ENCODE assay signal across 11 cellular contexts in genomic region chr11:102620858-102621561, GRCh38. TPM values are rescaled to one million over a fixed set of nuclear protein-coding genes. Genes with fewer than 3 reads are reported as not detected.
DNase-seq lines count a peak whose midpoint lies in the region; ATAC-seq and TF ChIP-seq lines count a peak whose summit lies in the region.
"Had no signal": no experiment of that assay in that cellular context is flagged by ENCODE, and none has a peak within 500 bp of the region (broad histone marks: within the 10 kb centered on the region; RNA-seq: fewer than 3 reads in every experiment).

No MANE protein-coding gene starts in this region.

- intact Hi-C loops in mammary epithelial cell (cut with micrococcal nuclease): no loop called here

- DNase-seq in SK-N-SH (no peak), mammary epithelial cell (no peak), stromal cell of bone marrow (ENCODE audit: low read depth) (peak; percentile 47), NCI-H2196 (lab: John Stamatoyannopoulos, UW; ENCODE audit: unreplicated experiment) (no peak), AG08395 (ENCODE audit: low spot score) (no peak)
- no peak for DNase-seq in activated T-cell treated with anti-CD3 and anti-CD28 coated beads, Interleukin-2, amount 50 U/mL, for 72 hours
- DNase-seq: cortex of kidney, NCI-H1694 had no signal

- TF ChIP-seq CTCF in SK-N-SH (IDR thresholded peaks at IDR 0.05): no peak
- TF ChIP-seq CTCF in mammary epithelial cell (conservative IDR thresholded peaks at IDR 0.05 in 1 of 2, IDR thresholded peaks at IDR 0.05 in 1 of 2; ENCODE audit: extremely low read depth in 1 of 2, insufficient read depth in 1 of 2, low read depth in 1 of 2, low read length in 2 of 2): no peak

- CTCF ChIA-PET in SK-N-SH (lab: Yijun Ruan, JAX): no interaction called here
- CTCF ChIA-PET in mammary epithelial cell (lab: Charles Lee; ENCODE audit: low non-redundant PET): no interaction called here

- ATAC-seq in SK-N-SH treated with all-trans-retinoic acid at 6 μM for 48 hours (no peak), HG03175 (IDR thresholded peaks at IDR 0.05; ENCODE audit: unreplicated experiment) (peak; percentile 70)
- no peak for ATAC-seq in activated T-cell treated with anti-CD3 and anti-CD28 coated beads, Interleukin-2, amount 50 U/mL, for 72 hours (replicated peaks in 1 of 2)
- ATAC-seq: left lobe of liver had no signal

- no peak overlapping the region for H3K4me3 ChIP-seq in SK-N-SH (ENCODE audit: low read depth in 2 of 2, low read length in 1 of 2)
- no peak overlapping the region for H3K4me3 ChIP-seq in mammary epithelial cell (replicated peaks in 1 of 3; ENCODE audit: insufficient read depth in 1 of 3, low read depth in 2 of 3, low read length in 3 of 3)

- H3K4me1 Mint-ChIP-seq in activated T-cell treated with anti-CD3 and anti-CD28 coated beads, Interleukin-2, amount 50 U/mL, for 72 hours (ENCODE audit: low read depth): peaks cover 5% of the 10 kb centered on the region

- no peak overlapping the region for H3K27ac Mint-ChIP-seq in activated T-cell treated with anti-CD3 and anti-CD28 coated beads, Interleukin-2, amount 50 U/mL, for 72 hours

- no peak for TF ChIP-seq RAD21 in SK-N-SH (IDR thresholded peaks at IDR 0.05; ENCODE audit: low read length)

- H2AFZ ChIP-seq in SK-N-SH (ENCODE audit: low read depth): peak overlapping the region; percentile 20; the same call in 1 of the 2 replicates
- H2AFZ ChIP-seq in mammary epithelial cell (ENCODE audit: low read depth, low read length): peak overlapping the region; percentile 58

- H3K36me3 Mint-ChIP-seq in activated T-cell treated with anti-CD3 and anti-CD28 coated beads, Interleukin-2, amount 50 U/mL, for 72 hours (ENCODE audit: insufficient read depth in 2 of 2): no peaks in the 10 kb centered on the region

- H4K20me1 ChIP-seq in SK-N-SH (ENCODE audit: insufficient read depth) (no peaks in the 10 kb centered on the region), mammary epithelial cell (ENCODE audit: insufficient read depth, low read length) (no peaks in the 10 kb centered on the region)

- no TSS peak for BruUV-seq in mammary epithelial cell (replicated peaks; lab: Mats Ljungman, UMichigan)

- H3K9me3 Mint-ChIP-seq in activated T-cell treated with anti-CD3 and anti-CD28 coated beads, Interleukin-2, amount 50 U/mL, for 72 hours: no peaks in the 10 kb centered on the region

- H3K27me3 Mint-ChIP-seq in activated T-cell treated with anti-CD3 and anti-CD28 coated beads, Interleukin-2, amount 50 U/mL, for 72 hours (ENCODE audit: low read depth): peaks cover 11% of the 10 kb centered on the region

- H3K9me3 ChIP-seq in SK-N-SH (no peaks in the 10 kb centered on the region), mammary epithelial cell (replicated peaks; ENCODE audit: insufficient read depth, low read length) (no peaks in the 10 kb centered on the region)

- TF ChIP-seq EP300 in SK-N-SH (IDR thresholded peaks at IDR 0.05; ENCODE audit: borderline replicate concordance in 1 of 2, low read depth in 1 of 2, low read length in 1 of 2): no peak

- no peaks in the 10 kb centered on the region for H3K36me3 ChIP-seq in SK-N-SH (replicated peaks in 1 of 2; ENCODE audit: control insufficient read depth in 1 of 2, insufficient read depth in 2 of 2, low read length in 1 of 2)
- no peaks in the 10 kb centered on the region for H3K36me3 ChIP-seq in mammary epithelial cell (ENCODE audit: insufficient read depth, low read length)

- in situ Hi-C loops in mammary epithelial cell (cut with MboI; ENCODE audit: low sequenced_read_pairs in 2 of 2): loop anchor here (25.0 kb wide), 1 partner anchor 234 kb away; no protein-coding TSS in a partner anchor

- POLR2A ChIA-PET in SK-N-SH (lab: Yijun Ruan, JAX): no interaction called here

- no peak overlapping the region for H3K4me2 ChIP-seq in SK-N-SH
- H3K4me2 ChIP-seq in mammary epithelial cell (ENCODE audit: insufficient read depth, low read depth, low read length): no peak overlapping the region

- H3K79me2 ChIP-seq in SK-N-SH (ENCODE audit: insufficient read depth) (no peaks in the 10 kb centered on the region), mammary epithelial cell (ENCODE audit: insufficient read depth, low read length) (no peaks in the 10 kb centered on the region)

- H3K9me2 ChIP-seq in SK-N-SH: no peaks in the 10 kb centered on the region

- no peak overlapping the region for H3K27ac ChIP-seq in SK-N-SH (ENCODE audit: low read depth in 2 of 2, low read length in 1 of 2)
- H3K27ac ChIP-seq in mammary epithelial cell (ENCODE audit: insufficient read depth, low read depth, low read length): no peak overlapping the region

- no peaks in the 10 kb centered on the region for H3K4me1 ChIP-seq in SK-N-SH (ENCODE audit: control insufficient read depth in 1 of 2, insufficient read depth in 2 of 2, low read depth in 1 of 2, low read length in 1 of 2)
- H3K4me1 ChIP-seq in mammary epithelial cell (ENCODE audit: insufficient read depth, low read length): no peaks in the 10 kb centered on the region

- H3K27me3 ChIP-seq in SK-N-SH (ENCODE audit: insufficient read depth): no peaks in the 10 kb centered on the region
- H3K27me3 ChIP-seq in mammary epithelial cell (ENCODE audit: insufficient read depth, low read length): no peaks in the 10 kb centered on the region

- dilution Hi-C loops in mammary epithelial cell (cut with HindIII; ENCODE audit: low sequenced_read_pairs): no loop called here

- H3K9ac ChIP-seq in SK-N-SH (no peak overlapping the region), mammary epithelial cell (ENCODE audit: insufficient read depth, low read length) (no peak overlapping the region)

- no peak overlapping the region for H3K4me3 Mint-ChIP-seq in activated T-cell treated with anti-CD3 and anti-CD28 coated beads, Interleukin-2, amount 50 U/mL, for 72 hours

- peaks cover 11% of the 10 kb centered on the region for H3F3A ChIP-seq in SK-N-SH (replicated peaks; ENCODE audit: insufficient read depth)

- 77% methylated on average over 12 of the region's 12 CpGs for whole genome bisulfite sequencing in SK-N-SH (ENCODE audit: low lambda C conversion rate)
- 84% methylated on average over 9 of the region's 12 CpGs for WGBS in mammary epithelial cell (ENCODE audit: low coverage, missing lambda C conversion rate)

TF ChIP-seq in SK-N-SH, 30 proteins besides CTCF, POLR2A, EP300 and RAD21 (continues in another document):
- TF ChIP-seq POLR2AphosphoS5 (IDR thresholded peaks at IDR 0.05; ENCODE audit: low read depth, low read length): no peak
- TF ChIP-seq TAF1 (IDR thresholded peaks at IDR 0.05; ENCODE audit: borderline replicate concordance, low read depth, low read length): no peak
- no peak for TF ChIP-seq EZH2phosphoT487 (IDR thresholded peaks at IDR 0.05; ENCODE audit: borderline replicate concordance, low read depth)
- TF ChIP-seq RXRA (IDR thresholded peaks at IDR 0.05; ENCODE audit: borderline replicate concordance, low read depth): no peak
- no peak for TF ChIP-seq GATA2 (CRISPR knock-in tag; IDR thresholded peaks at IDR 0.05)
- TF ChIP-seq TEAD4 (IDR thresholded peaks at IDR 0.05; ENCODE audit: borderline replicate concordance, insufficient read depth): no peak
- TF ChIP-seq PBX3 (IDR thresholded peaks at IDR 0.05): no peak
- TF ChIP-seq NRF1 (IDR thresholded peaks at IDR 0.05; ENCODE audit: low read depth, low read length): no peak
- TF ChIP-seq ELF1 (IDR thresholded peaks at IDR 0.05): no peak
- TF ChIP-seq CHD2 (IDR thresholded peaks at IDR 0.05; ENCODE audit: low read length, partially characterized antibody): no peak

TF ChIP-seq in SK-N-SH treated with all-trans-retinoic acid at 6 μM for 48 hours, 23 proteins besides CTCF, POLR2A, EP300 and RAD21 (continues in another document):
- no peak for TF ChIP-seq RARB (CRISPR knock-in tag; IDR thresholded peaks at IDR 0.05)
- TF ChIP-seq ZNF565 (CRISPR knock-in tag; conservative IDR thresholded peaks at IDR 0.05; ENCODE audit: low read depth): no peak
- TF ChIP-seq TOX (CRISPR knock-in tag; IDR thresholded peaks at IDR 0.05; ENCODE audit: borderline replicate concordance): no peak
- no peak for TF ChIP-seq ARNTL (CRISPR knock-in tag; IDR thresholded peaks at IDR 0.05; ENCODE audit: borderline replicate concordance, low read depth)
- no peak for TF ChIP-seq CSDC2 (CRISPR knock-in tag; IDR thresholded peaks at IDR 0.05)
- TF ChIP-seq GLIS3 (CRISPR knock-in tag; IDR thresholded peaks at IDR 0.05): no peak
- TF ChIP-seq ZFP30 (CRISPR knock-in tag; IDR thresholded peaks at IDR 0.05): no peak
- TF ChIP-seq POU6F1 (CRISPR knock-in tag; IDR thresholded peaks at IDR 0.05; ENCODE audit: borderline replicate concordance, low read depth): no peak
- no peak for TF ChIP-seq ISL1 (CRISPR knock-in tag; IDR thresholded peaks at IDR 0.05)
- no peak for TF ChIP-seq SNAI2 (CRISPR knock-in tag; IDR thresholded peaks at IDR 0.05)
- TF ChIP-seq TCF4 (CRISPR knock-in tag; IDR thresholded peaks at IDR 0.05; ENCODE audit: borderline replicate concordance): no peak

RNA-seq across cellular contexts. Expression of gene MMP20, which starts 4.1 kb away (rescaled TPM):
- polyA plus RNA-seq in SK-N-SH (2012; rRNA removed) (not detected in 2 replicates), mammary epithelial cell (not detected)
- polyA plus RNA-seq in SK-N-SH (2012; cell fraction: cytosol; rRNA removed): not detected in 2 replicates
- polyA plus RNA-seq in SK-N-SH (2012; cell fraction: nucleus; rRNA removed): not detected in 2 replicates
- total RNA-seq in mammary epithelial cell: not detected
- polyA minus RNA-seq in mammary epithelial cell: not detected
- not detected for total RNA-seq in activated T-cell treated with anti-CD3 and anti-CD28 coated beads, Interleukin-2, amount 50 U/mL, for 72 hours
- total RNA-seq: left lobe of liver had no signal
